Comparison of ENCODE assay signal across 23 cellular contexts in the genomic region with DNA sequence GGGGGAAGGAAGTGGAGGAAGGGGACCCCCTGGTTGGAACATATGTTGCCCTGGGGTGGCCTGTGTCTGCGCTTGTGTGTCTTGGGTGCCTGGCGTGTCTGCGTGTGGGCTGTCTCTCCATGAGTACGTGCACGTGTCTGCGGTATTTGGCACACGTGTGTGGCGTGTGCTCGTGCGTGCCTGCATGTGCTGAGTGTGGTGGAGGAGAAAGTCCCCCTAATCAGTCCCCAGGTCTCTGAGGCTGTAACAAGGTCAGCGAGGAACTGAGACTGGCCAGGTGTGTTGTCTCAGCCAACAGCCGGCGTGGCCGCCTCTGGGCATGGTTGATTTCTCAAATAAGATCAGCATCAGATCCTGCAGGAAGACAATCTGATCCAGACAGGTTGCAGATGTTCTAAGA. TPM values are rescaled to one million over a fixed set of nuclear protein-coding genes. Genes with fewer than 3 reads are reported as not detected.
DNase-seq lines count a peak whose midpoint lies in the region; ATAC-seq, FAIRE-seq and TF ChIP-seq lines count a peak whose summit lies in the region.
"Had no signal": no experiment of that assay in that cellular context is flagged by ENCODE, and none has a peak within 500 bp of the region (broad histone marks: within the 10 kb centered on the region; RNA-seq: fewer than 3 reads in every experiment).

No MANE protein-coding gene starts in this region.

- H3K4me3 ChIP-seq in K562: no peak overlapping the region
- H3K4me3 ChIP-seq in testis: no peak overlapping the region
- H3K4me3 ChIP-seq in ovary: no peak overlapping the region
- H3K4me3 ChIP-seq: left lung had no signal

- no peak for TF ChIP-seq CTCF in GM20000 (IDR thresholded peaks at IDR 0.05; ENCODE audit: extremely low read depth, missing control alignments)
- no peak for TF ChIP-seq CTCF in K562 (IDR thresholded peaks at IDR 0.05 in 2 of 3, conservative IDR thresholded peaks at IDR 0.05 in 1 of 3; ENCODE audit: insufficient read depth in 2 of 3, low read depth in 1 of 3, low read length in 3 of 3)
- no peak for TF ChIP-seq CTCF in testis (IDR thresholded peaks at IDR 0.05)
- no peak for TF ChIP-seq CTCF in ovary (IDR thresholded peaks at IDR 0.05)

- ATAC-seq in K562 (no peak), GM18502 (IDR thresholded peaks at IDR 0.05; ENCODE audit: poor library complexity, unreplicated experiment) (no peak)
- ATAC-seq in stimulated activated naive B cell treated with anti-CD40 and anti-IgM and Interleukin-4, amounts not matched to agents 10 μg/mL and 1 μg/mL and 100 μg/mL, for 72 hours (replicated peaks): peak; percentile 44 to 45
- ATAC-seq: activated CD8-positive, alpha-beta memory T cell treated with anti-CD3 and anti-CD28 coated beads, Interleukin-2, amount 10 ng/mL, durations not matched to agents 7 days and 5 days; left lung; sciatic nerve; stimulated activated naive CD8-positive, alpha-beta T cell treated with anti-CD3 and anti-CD28 coated beads, Interleukin-15, Interleukin-2, amounts not matched to agents 100 U/mL and 50 U/mL, for 24 hours had no signal

- no peaks in the 10 kb centered on the region for H3K9me3 Mint-ChIP-seq in activated naive CD4-positive, alpha-beta T cell treated with anti-CD3 and anti-CD28 coated beads, Interleukin-2, amount 10 ng/mL, durations not matched to agents 7 days and 5 days
- H3K9me3 Mint-ChIP-seq in activated naive CD4-positive, alpha-beta T cell treated with anti-CD3 and anti-CD28 coated beads for 36 hours: no peaks in the 10 kb centered on the region
- no peaks in the 10 kb centered on the region for H3K9me3 Mint-ChIP-seq in stimulated activated naive B cell treated with anti-CD40 and anti-IgM and Interleukin-4, amounts not matched to agents 10 μg/mL and 1 μg/mL and 100 μg/mL, for 72 hours
- H3K9me3 Mint-ChIP-seq: H9; T-helper 1 cell treated with Interleukin-12 subunit alpha and Interleukin-12 subunit beta and Interleukin-4 antibody, amounts not matched to agents 30 μg/mL and 1 μg/mL, for 36 hours had no signal

- no peak for FAIRE-seq in K562 (lab: Jason Lieb, UNC)

- 0 out of 2 replicates have a peak, but pooled peaks cover 5% of the 10 kb centered on the region for H4K20me1 ChIP-seq in K562 (replicated peaks; ENCODE audit: control insufficient read depth, insufficient read depth, low read length)

- peaks cover 30% of the 10 kb centered on the region for H3K4me1 Mint-ChIP-seq in activated naive CD4-positive, alpha-beta T cell treated with anti-CD3 and anti-CD28 coated beads, Interleukin-2, amount 10 ng/mL, durations not matched to agents 7 days and 5 days
- H3K4me1 Mint-ChIP-seq in activated naive CD4-positive, alpha-beta T cell treated with anti-CD3 and anti-CD28 coated beads for 36 hours (ENCODE audit: low read depth): peaks cover 14% of the 10 kb centered on the region
- peaks cover 18 to 29% of the 10 kb centered on the region in 2 donors for H3K4me1 Mint-ChIP-seq in stimulated activated naive B cell treated with anti-CD40 and anti-IgM and Interleukin-4, amounts not matched to agents 10 μg/mL and 1 μg/mL and 100 μg/mL, for 72 hours
- H3K4me1 Mint-ChIP-seq: activated CD8-positive, alpha-beta memory T cell treated with anti-CD3 and anti-CD28 coated beads, Interleukin-2, amount 10 ng/mL, durations not matched to agents 7 days and 5 days had no signal

- peaks cover under 1% of the 10 kb centered on the region; the same call in 1 of the 3 replicates for H3K36me3 ChIP-seq in K562 (ENCODE audit: control insufficient read depth, insufficient read depth, low read length)
- no peaks in the 10 kb centered on the region for H3K36me3 ChIP-seq in testis (ENCODE audit: low read depth, missing control alignments)
- no peaks in the 10 kb centered on the region for H3K36me3 ChIP-seq in ovary

- WGBS in K562 (ENCODE audit: insufficient coverage, low coverage, missing lambda C conversion rate): 69% methylated on average over 13 of the region's 14 CpGs
- WGBS in testis, 2 donors: 74 to 85% methylated on average over 11 to 14 of the region's 14 CpGs
- 48 to 58% (median 51%) methylated on average over 14 of the region's 14 CpGs for WGBS in ovary, 3 donors

- CTCF ChIA-PET in activated naive CD4-positive, alpha-beta T cell treated with anti-CD3 and anti-CD28 coated beads, Interleukin-2, amount 10 ng/mL, durations not matched to agents 7 days and 5 days (lab: Charles Lee): no interaction called here
- CTCF ChIA-PET in activated naive CD4-positive, alpha-beta T cell treated with anti-CD3 and anti-CD28 coated beads for 36 hours (lab: Charles Lee): interaction anchor here (1.3 kb wide), 1 partner anchor 69 kb away, joined by 5 read pairs; no protein-coding TSS in a partner anchor
- CTCF ChIA-PET in K562 (lab: Yijun Ruan, JAX; ENCODE audit: low intra/inter-chr PET ratio): no interaction called here

- no peak for TF ChIP-seq RAD21 in K562 (CRISPR knock-in tag; conservative IDR thresholded peaks at IDR 0.05 in 1 of 2, IDR thresholded peaks at IDR 0.05 in 1 of 2)

- DNase-seq in activated naive CD4-positive, alpha-beta T cell treated with anti-CD3 and anti-CD28 coated beads, Interleukin-2, amount 10 ng/mL, durations not matched to agents 7 days and 5 days: no peak
- DNase-seq in activated naive CD4-positive, alpha-beta T cell treated with anti-CD3 and anti-CD28 coated beads for 36 hours: no peak
- DNase-seq in GM20000 (ENCODE audit: low spot score) (peak; percentile 75), K562 (ENCODE audit: extremely low read depth in 1 of 4, low spot score in 3 of 4) (no peak), testis (no peak), ovary (no peak)
- DNase-seq in stimulated activated naive B cell treated with anti-CD40 and anti-IgM and Interleukin-4, amounts not matched to agents 10 μg/mL and 1 μg/mL and 100 μg/mL, for 72 hours: no peak
- DNase-seq: activated CD4-positive, CD25-positive, alpha-beta regulatory T cell; activated CD8-positive, alpha-beta memory T cell treated with anti-CD3 and anti-CD28 coated beads, Interleukin-2, amount 10 ng/mL, durations not matched to agents 7 days and 5 days; activated effector memory CD4-positive, alpha-beta T cell treated with Interleukin-2 at 50 U/mL for 16 hours; H9; left lung; NCI-H1092; NCI-H2081; NCI-H524 treated with DMSO at 0.1 percent for 48 hours; SHP77 treated with DMSO at 0.1 percent for 48 hours; stimulated activated naive CD8-positive, alpha-beta T cell treated with anti-CD3 and anti-CD28 coated beads, Interleukin-15, Interleukin-2, amounts not matched to agents 100 U/mL and 50 U/mL, for 24 hours; trophoblast cell had no signal

- peak overlapping the region in 1 of 2 experiments; percentile 38; a peak in 2 of 4 replicates for H3K9ac ChIP-seq in K562 (ENCODE audit: insufficient read depth in 1 of 2, low read depth in 2 of 2, low read length in 2 of 2)

- H3K79me2 ChIP-seq in K562 (ENCODE audit: control insufficient read depth, insufficient read depth, low read length): peaks cover 18% of the 10 kb centered on the region

- peaks cover 59% of the 10 kb centered on the region for H3K27me3 Mint-ChIP-seq in activated naive CD4-positive, alpha-beta T cell treated with anti-CD3 and anti-CD28 coated beads, Interleukin-2, amount 10 ng/mL, durations not matched to agents 7 days and 5 days
- H3K27me3 Mint-ChIP-seq in activated naive CD4-positive, alpha-beta T cell treated with anti-CD3 and anti-CD28 coated beads for 36 hours (ENCODE audit: low read depth): peaks cover 11% of the 10 kb centered on the region
- H3K27me3 Mint-ChIP-seq in stimulated activated naive B cell treated with anti-CD40 and anti-IgM and Interleukin-4, amounts not matched to agents 10 μg/mL and 1 μg/mL and 100 μg/mL, for 72 hours: peaks cover 15 to 30% of the 10 kb centered on the region in 2 donors

- H3K4me1 ChIP-seq in K562 (replicated peaks in 1 of 2; ENCODE audit: control insufficient read depth in 2 of 2, insufficient read depth in 2 of 2, low read length in 2 of 2): peaks cover 5 to 74% of the 10 kb centered on the region in 2 experiments
- peaks cover 16% of the 10 kb centered on the region for H3K4me1 ChIP-seq in testis
- H3K4me1 ChIP-seq in ovary (ENCODE audit: insufficient read depth): peaks cover 2% of the 10 kb centered on the region

- no peak overlapping the region for H3K4me2 ChIP-seq in K562 (ENCODE audit: insufficient read depth, low read length)

- no peak overlapping the region for H3K27ac ChIP-seq in K562 (ENCODE audit: extremely low read depth, low read depth, low read length)
- no peak overlapping the region for H3K27ac ChIP-seq in testis
- H3K27ac ChIP-seq in ovary: no peak overlapping the region
- H3K27ac ChIP-seq: HL-60, left lung had no signal

- H3K27ac Mint-ChIP-seq in activated naive CD4-positive, alpha-beta T cell treated with anti-CD3 and anti-CD28 coated beads, Interleukin-2, amount 10 ng/mL, durations not matched to agents 7 days and 5 days: peak overlapping the region; percentile 62
- H3K27ac Mint-ChIP-seq in activated naive CD4-positive, alpha-beta T cell treated with anti-CD3 and anti-CD28 coated beads for 36 hours: no peak overlapping the region
- H3K27ac Mint-ChIP-seq in stimulated activated naive B cell treated with anti-CD40 and anti-IgM and Interleukin-4, amounts not matched to agents 10 μg/mL and 1 μg/mL and 100 μg/mL, for 72 hours: peak overlapping the region; percentile 79
- H3K27ac Mint-ChIP-seq: activated CD8-positive, alpha-beta memory T cell treated with anti-CD3 and anti-CD28 coated beads, Interleukin-2, amount 10 ng/mL, durations not matched to agents 7 days and 5 days; H9; T-helper 1 cell treated with Interleukin-12 subunit alpha and Interleukin-12 subunit beta and Interleukin-4 antibody, amounts not matched to agents 30 μg/mL and 1 μg/mL, for 36 hours had no signal

- POLR2A ChIA-PET in K562 (lab: Yijun Ruan, JAX): interaction anchor here (0.6 to 1.3 kb wide), 4 partner anchors 8 to 305 kb away, joined by 3 to 6 read pairs (median 4); no protein-coding TSS in a partner anchor

- intact Hi-C loops in activated naive CD4-positive, alpha-beta T cell treated with anti-CD3 and anti-CD28 coated beads for 36 hours (cut with micrococcal nuclease): no loop called here
- intact Hi-C loops in K562 (cut with micrococcal nuclease) (loop anchor here (10.0 kb wide), 1 partner anchor 73 kb away; no protein-coding TSS in a partner anchor), testis (cut with DNase I; ENCODE audit: low total_unique reads) (no loop called here), ovary (cut with DNase I) (no loop called here)

- peaks cover 2% of the 10 kb centered on the region for H3K36me3 Mint-ChIP-seq in activated naive CD4-positive, alpha-beta T cell treated with anti-CD3 and anti-CD28 coated beads, Interleukin-2, amount 10 ng/mL, durations not matched to agents 7 days and 5 days
- H3K36me3 Mint-ChIP-seq in activated naive CD4-positive, alpha-beta T cell treated with anti-CD3 and anti-CD28 coated beads for 36 hours (ENCODE audit: low read depth): no peaks in the 10 kb centered on the region
- H3K36me3 Mint-ChIP-seq in stimulated activated naive B cell treated with anti-CD40 and anti-IgM and Interleukin-4, amounts not matched to agents 10 μg/mL and 1 μg/mL and 100 μg/mL, for 72 hours: peaks cover 4 to 6% of the 10 kb centered on the region in 2 donors
- H3K36me3 Mint-ChIP-seq: activated CD8-positive, alpha-beta memory T cell treated with anti-CD3 and anti-CD28 coated beads, Interleukin-2, amount 10 ng/mL, durations not matched to agents 7 days and 5 days had no signal

- no peak overlapping the region for H2AFZ ChIP-seq in K562 (ENCODE audit: low read depth, low read length)

- TF ChIP-seq EP300 in K562 (IDR thresholded peaks at IDR 0.05; ENCODE audit: low read length): no peak
- no peak for TF ChIP-seq EP300 in ovary (IDR thresholded peaks at IDR 0.05)

- in situ Hi-C loops in K562 (cut with MboI): no loop called here

- TF ChIP-seq POLR2A in K562 (conservative IDR thresholded peaks at IDR 0.05) (no peak), testis (IDR thresholded peaks at IDR 0.05) (no peak), ovary (IDR thresholded peaks at IDR 0.05) (no peak)

- BruUV-seq in K562 (replicated peaks; lab: Mats Ljungman, UMichigan): no TSS peak

- no peaks in the 10 kb centered on the region for H3K27me3 ChIP-seq in K562 (ENCODE audit: control insufficient read depth in 2 of 2, insufficient read depth in 2 of 2, low read length in 2 of 2)
- no peaks in the 10 kb centered on the region for H3K27me3 ChIP-seq in testis
- no peaks in the 10 kb centered on the region for H3K27me3 ChIP-seq in ovary

- peaks cover 4% of the 10 kb centered on the region for H3K9me1 ChIP-seq in K562 (ENCODE audit: control insufficient read depth, insufficient read depth, low read length)

- H3K9me3 ChIP-seq in K562 (replicated peaks; ENCODE audit: control insufficient read depth, insufficient read depth, low read depth, low read length) (no peaks in the 10 kb centered on the region), testis (no peaks in the 10 kb centered on the region), ovary (no peaks in the 10 kb centered on the region)
- H3K9me3 ChIP-seq: left lung had no signal

- no peak overlapping the region for H3K4me3 Mint-ChIP-seq in activated naive CD4-positive, alpha-beta T cell treated with anti-CD3 and anti-CD28 coated beads, Interleukin-2, amount 10 ng/mL, durations not matched to agents 7 days and 5 days
- H3K4me3 Mint-ChIP-seq in activated naive CD4-positive, alpha-beta T cell treated with anti-CD3 and anti-CD28 coated beads for 36 hours: no peak overlapping the region
- H3K4me3 Mint-ChIP-seq in stimulated activated naive B cell treated with anti-CD40 and anti-IgM and Interleukin-4, amounts not matched to agents 10 μg/mL and 1 μg/mL and 100 μg/mL, for 72 hours: peak overlapping the region in 1 of 2 donors; percentile 29
- H3K4me3 Mint-ChIP-seq: activated CD8-positive, alpha-beta memory T cell treated with anti-CD3 and anti-CD28 coated beads, Interleukin-2, amount 10 ng/mL, durations not matched to agents 7 days and 5 days; T-helper 1 cell treated with Interleukin-12 subunit alpha and Interleukin-12 subunit beta and Interleukin-4 antibody, amounts not matched to agents 30 μg/mL and 1 μg/mL, for 36 hours had no signal

RNA-seq across cellular contexts. Expression of a gene that starts 3.5 kb away (rescaled TPM):
- 1 to 10 TPM; 6.4 to 9.0 TPM for total RNA-seq in activated naive CD4-positive, alpha-beta T cell treated with anti-CD3 and anti-CD28 coated beads for 36 hours
- 170 and 336 TPM in 2 replicates for total RNA-seq in K562 (2011; cell fraction: chromatin; rRNA removed; ENCODE audit: low replicate concordance)
- 170 and 181 TPM in 2 replicates for total RNA-seq in K562 (2011; cell fraction: nucleolus; rRNA removed)
- total RNA-seq in K562 (2011; cell fraction: nucleoplasm; rRNA removed): 123 and 131 TPM in 2 replicates
- total RNA-seq in K562 (2014; rRNA removed): 46.8 and 63.6 TPM in 2 replicates
- 16.2 and 18.8 TPM in 2 replicates for total RNA-seq in K562 (2014; rRNA removed; fragmentation: Illumina TruSeq; extraction: Trizol)
- 16.9 and 18.5 TPM in 2 replicates for total RNA-seq in K562 (2015; rRNA removed; fragmentation: Illumina TruSeq; extraction: Trizol)
- 58.8 and 73.4 TPM in 2 replicates for total RNA-seq in K562 (2021)
- polyA plus RNA-seq in K562 (2011; rRNA removed): 32.7 and 33.6 TPM in 2 replicates
- polyA plus RNA-seq in K562 (2011; cell fraction: cytosol; rRNA removed): 19.6 and 36.0 TPM in 2 replicates
- 330 and 699 TPM in 2 replicates for polyA plus RNA-seq in K562 (2011; cell fraction: nucleus; rRNA removed)
- 44.5 and 48.7 TPM in 2 replicates for polyA plus RNA-seq in K562 (2012)
- 31.5 and 39.1 TPM in 2 replicates for polyA plus RNA-seq in K562 (2014; fragmentation: Illumina TruSeq; extraction: Trizol)
- polyA plus RNA-seq in K562 (2014; fragmentation: Nextera tagmentation; extraction: Ambion mirVana): 1 to 10 TPM in 1 of 2 experiments, under 1 TPM in 1; 0.30 to 1.9 TPM
- 67.3 and 78.1 TPM in 2 replicates for polyA plus RNA-seq in K562 (2014; rRNA removed)
- polyA minus RNA-seq in K562 (2011; rRNA and poly(A)+ RNA removed): 9.2 TPM in 2 replicates
- polyA minus RNA-seq in K562 (2011; cell fraction: cytosol; rRNA and poly(A)+ RNA removed): 10.7 and 11.9 TPM in 2 replicates
- polyA minus RNA-seq in K562 (2011; cell fraction: nucleus; rRNA and poly(A)+ RNA removed): 34.3 and 47.3 TPM in 2 replicates
- total RNA-seq in testis: 10 to 100 TPM; 12.5 to 15.0 TPM
- 3.3 TPM for polyA plus RNA-seq in testis (ENCODE audit: insufficient read depth, low read depth, low replicate concordance)
- 1 to 10 TPM in 3 of 7 donors, under 1 TPM in 3, not detected in 1; 0.36 to 4.0 (median 1.2) TPM for total RNA-seq in ovary
- polyA plus RNA-seq in ovary: under 1 TPM in 1 of 2 donors, not detected in 1; 0.90 TPM
- total RNA-seq: cardiac septum, sciatic nerve had no signal

RNA-seq across cellular contexts. Expression of a gene that starts 11.6 kb away (rescaled TPM):
- total RNA-seq in activated naive CD4-positive, alpha-beta T cell treated with anti-CD3 and anti-CD28 coated beads for 36 hours: 1,000 to 10,000 TPM; 3,875 to 3,899 TPM
- total RNA-seq in K562 (2011; cell fraction: chromatin; rRNA removed; ENCODE audit: low replicate concordance): 190 and 375 TPM in 2 replicates
- 1,145 and 1,282 TPM in 2 replicates for total RNA-seq in K562 (2011; cell fraction: nucleolus; rRNA removed)
- total RNA-seq in K562 (2011; cell fraction: nucleoplasm; rRNA removed): 741 and 1,472 TPM in 2 replicates
- total RNA-seq in K562 (2014; rRNA removed) (6,042 and 8,261 TPM in 2 replicates), K562 (2014; rRNA removed; fragmentation: Illumina TruSeq; extraction: Trizol) (916 and 1,208 TPM in 2 replicates), K562 (2015; rRNA removed; fragmentation: Illumina TruSeq; extraction: Trizol) (2,074 and 2,169 TPM in 2 replicates), K562 (2021) (2,859 and 3,283 TPM in 2 replicates), testis (1,000 to 10,000 TPM; 1,952 to 3,862 TPM), ovary (over 10,000 TPM in 2 of 7 donors, 1,000 to 10,000 TPM in 5; 4,259 to 21,366 (median 5,883) TPM)
- polyA plus RNA-seq in K562 (2011; rRNA removed) (1,633 and 2,887 TPM in 2 replicates), K562 (2014; fragmentation: Illumina TruSeq; extraction: Trizol) (1,258 and 1,518 TPM in 2 replicates), K562 (2014; fragmentation: Nextera tagmentation; extraction: Ambion mirVana) (100 to 1,000 TPM; 227 to 348 TPM), K562 (2014; rRNA removed) (4,293 and 4,381 TPM in 2 replicates), testis (ENCODE audit: insufficient read depth, low read depth, low replicate concordance) (1,947 TPM), ovary (over 10,000 TPM in 1 of 2 donors, 1,000 to 10,000 TPM in 1; 1,317 to 14,290 TPM)
- 3,426 and 8,334 TPM in 2 replicates for polyA plus RNA-seq in K562 (2011; cell fraction: cytosol; rRNA removed)
- 2,104 and 2,686 TPM in 2 replicates for polyA plus RNA-seq in K562 (2011; cell fraction: nucleus; rRNA removed)
- 2,765 and 5,488 TPM in 2 replicates for polyA plus RNA-seq in K562 (2012)
- 413 and 474 TPM in 2 replicates for polyA minus RNA-seq in K562 (2011; rRNA and poly(A)+ RNA removed)
- polyA minus RNA-seq in K562 (2011; cell fraction: cytosol; rRNA and poly(A)+ RNA removed): 1,370 and 2,343 TPM in 2 replicates
- 505 and 641 TPM in 2 replicates for polyA minus RNA-seq in K562 (2011; cell fraction: nucleus; rRNA and poly(A)+ RNA removed)

RNA-seq across cellular contexts. Expression of a gene that starts 41.4 kb away (rescaled TPM):
- not detected for total RNA-seq in activated naive CD4-positive, alpha-beta T cell treated with anti-CD3 and anti-CD28 coated beads for 36 hours
- 0.23 TPM in 1 of 2 replicates, not detected in the other for total RNA-seq in K562 (2011; cell fraction: chromatin; rRNA removed; ENCODE audit: low replicate concordance)
- total RNA-seq in K562 (2011; cell fraction: nucleolus; rRNA removed): 0.67 and 1.3 TPM in 2 replicates
- 0.46 TPM in 1 of 2 replicates, not detected in the other for total RNA-seq in K562 (2011; cell fraction: nucleoplasm; rRNA removed)
- total RNA-seq in K562 (2014; rRNA removed): 0.14 TPM in 1 of 2 replicates, not detected in the other
- not detected in 2 replicates for total RNA-seq in K562 (2014; rRNA removed; fragmentation: Illumina TruSeq; extraction: Trizol)
- total RNA-seq in K562 (2015; rRNA removed; fragmentation: Illumina TruSeq; extraction: Trizol): not detected in 2 replicates
- 0.20 and 0.22 TPM in 2 replicates for total RNA-seq in K562 (2021)
- 0.31 and 0.34 TPM in 2 replicates for polyA plus RNA-seq in K562 (2011; rRNA removed)
- 0.22 and 1.2 TPM in 2 replicates for polyA plus RNA-seq in K562 (2011; cell fraction: cytosol; rRNA removed)
- polyA plus RNA-seq in K562 (2011; cell fraction: nucleus; rRNA removed): 1.1 TPM in 2 replicates
- 0.17 and 0.21 TPM in 2 replicates for polyA plus RNA-seq in K562 (2012)
- polyA plus RNA-seq in K562 (2014; fragmentation: Illumina TruSeq; extraction: Trizol): 0.08 TPM in 1 of 2 replicates, not detected in the other
- polyA plus RNA-seq in K562 (2014; fragmentation: Nextera tagmentation; extraction: Ambion mirVana): not detected
- polyA plus RNA-seq in K562 (2014; rRNA removed): 0.18 TPM in 1 of 2 replicates, not detected in the other
- polyA minus RNA-seq in K562 (2011; rRNA and poly(A)+ RNA removed): not detected in 2 replicates
- polyA minus RNA-seq in K562 (2011; cell fraction: cytosol; rRNA and poly(A)+ RNA removed): not detected in 2 replicates
- not detected in 2 replicates for polyA minus RNA-seq in K562 (2011; cell fraction: nucleus; rRNA and poly(A)+ RNA removed)
- total RNA-seq in testis: 100 to 1,000 TPM; 125 to 256 TPM
- 105 TPM for polyA plus RNA-seq in testis (ENCODE audit: insufficient read depth, low read depth, low replicate concordance)
- total RNA-seq in ovary: 1 to 10 TPM in 3 of 7 donors, under 1 TPM in 3, not detected in 1; 0.30 to 5.7 (median 1.3) TPM
- 1 to 10 TPM in 1 of 2 donors, under 1 TPM in 1; 0.35 to 3.3 TPM for polyA plus RNA-seq in ovary
- total RNA-seq: activated CD8-positive, alpha-beta memory T cell treated with anti-CD3 and anti-CD28 coated beads, Interleukin-2, amount 10 ng/mL, durations not matched to agents 7 days and 5 days; cardiac septum; sciatic nerve had no signal

Comparison
In these comparisons a context has a peak if more than half of its experiments do, and no peak if none do; other contexts are left out.
1. ATAC-seq: peak in stimulated activated naive B cell treated with anti-CD40 and anti-IgM and Interleukin-4, amounts not matched to agents 10 μg/mL and 1 μg/mL and 100 μg/mL, for 72 hours (2 of 2); none in K562 (single experiment) and GM18502 (single experiment).
2. RNA of a gene that starts 41.4 kb away (total RNA-seq): 125 to 256 TPM in testis; 0.30 to 5.7 TPM in ovary, 0.14 to 1.3 TPM in K562 and not detected in activated naive CD4-positive, alpha-beta T cell treated with anti-CD3 and anti-CD28 coated beads for 36 hours; every median in the first group is over 10 times any median in the second.